ENCODE assay signal across 10 cellular contexts in the genomic region with DNA sequence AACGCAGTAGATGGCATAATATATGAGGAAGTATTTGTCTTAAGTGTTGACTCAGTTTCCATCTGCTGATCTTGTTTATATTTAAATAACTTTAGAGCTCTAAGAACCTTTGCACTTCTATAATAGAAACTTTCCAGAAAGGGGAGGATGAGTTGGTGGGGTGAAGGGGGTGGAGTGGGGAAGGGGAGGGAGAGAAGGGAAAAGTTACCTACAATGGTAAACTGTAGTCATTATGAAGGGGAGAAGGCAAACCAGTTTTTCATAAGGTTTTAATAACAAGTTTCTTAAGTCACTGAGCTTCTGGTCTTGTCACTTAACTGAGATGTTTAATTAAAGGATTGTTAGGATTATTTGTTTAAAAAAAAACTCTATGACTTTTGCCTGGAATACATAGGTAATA. TPM values are rescaled to one million over a fixed set of nuclear protein-coding genes. Genes with fewer than 3 reads are reported as not detected.
DNase-seq lines count a peak whose midpoint lies in the region; ATAC-seq, FAIRE-seq and TF ChIP-seq lines count a peak whose summit lies in the region.
"Had no signal": no experiment of that assay in that cellular context is flagged by ENCODE, and none has a peak within 500 bp of the region (broad histone marks: within the 10 kb centered on the region; RNA-seq: fewer than 3 reads in every experiment).

No MANE protein-coding gene starts in this region.

- H3K4me1 Mint-ChIP-seq in T-helper 1 cell treated with Interleukin-12 subunit alpha and Interleukin-12 subunit beta and Interleukin-4 antibody, amounts not matched to agents 30 μg/mL and 1 μg/mL, for 36 hours (ENCODE audit: low read depth) = peaks cover 37% of the 10 kb centered on the region
- H3K4me1 Mint-ChIP-seq in activated CD4-positive, alpha-beta memory T cell treated with anti-CD3 and anti-CD28 coated beads, Interleukin-2, amount 10 ng/mL, durations not matched to agents 7 days and 5 days = peaks cover 25% of the 10 kb centered on the region
- H3K4me1 Mint-ChIP-seq in endodermal cell = no peaks in the 10 kb centered on the region

- H3K27me3 ChIP-seq in keratinocyte (ENCODE audit: control insufficient read depth, extremely low read depth, insufficient read depth, low read length) = no peaks in the 10 kb centered on the region
- H3K27me3 ChIP-seq in thoracic aorta (replicated peaks; ENCODE audit: insufficient read depth) = no peaks in the 10 kb centered on the region
- no peaks in the 10 kb centered on the region for H3K27me3 ChIP-seq in endodermal cell (ENCODE audit: control insufficient read depth, insufficient read depth, low read length, poor library complexity, severe bottlenecking)

- no peaks in the 10 kb centered on the region for H4K20me1 ChIP-seq in keratinocyte (ENCODE audit: control insufficient read depth, extremely low read depth, insufficient read depth, low read length)

- H3K9ac ChIP-seq in keratinocyte (ENCODE audit: control insufficient read depth, extremely low read depth, insufficient read depth, low read length) = peak overlapping the region; percentile 74
- no peak overlapping the region for H3K9ac ChIP-seq in endodermal cell (ENCODE audit: extremely low read depth, low read length, poor library complexity, severe bottlenecking)

- H3K27ac ChIP-seq in keratinocyte (ENCODE audit: control insufficient read depth, insufficient read depth, low read length) = peak overlapping the region; percentile 76
- peak overlapping the region; percentile 75 to 78 for H3K27ac ChIP-seq in thoracic aorta
- H3K27ac ChIP-seq in endodermal cell (ENCODE audit: low read depth, low read length) = no peak overlapping the region
- H3K27ac ChIP-seq: C4-2B had no signal

- H3K79me2 ChIP-seq in keratinocyte (ENCODE audit: control insufficient read depth, insufficient read depth, low read length) = no peaks in the 10 kb centered on the region

- 75% methylated on average over 1 of the region's 1 CpG; no CpG with 5 or more reads in 1 of the 2 experiments for WGBS in endodermal cell (ENCODE audit: insufficient coverage in 1 of 2, insufficient read length in 1 of 2), 2 experiments

- H3K4me1 ChIP-seq in keratinocyte (ENCODE audit: control insufficient read depth, extremely low read depth, insufficient read depth, low read length) (peaks cover 10% of the 10 kb centered on the region), thoracic aorta (ENCODE audit: control insufficient read depth in 1 of 2, low read depth in 2 of 2) (peaks cover 16 to 21% of the 10 kb centered on the region in 2 donors), endodermal cell (ENCODE audit: control insufficient read depth, insufficient read depth, low read length) (no peaks in the 10 kb centered on the region)

- peaks cover 5% of the 10 kb centered on the region for H3K9me3 Mint-ChIP-seq in T-helper 1 cell treated with Interleukin-12 subunit alpha and Interleukin-12 subunit beta and Interleukin-4 antibody, amounts not matched to agents 30 μg/mL and 1 μg/mL, for 36 hours
- H3K9me3 Mint-ChIP-seq in activated CD4-positive, alpha-beta memory T cell treated with anti-CD3 and anti-CD28 coated beads, Interleukin-2, amount 10 ng/mL, durations not matched to agents 7 days and 5 days = no peaks in the 10 kb centered on the region
- no peaks in the 10 kb centered on the region for H3K9me3 Mint-ChIP-seq in endodermal cell

- H3K27ac Mint-ChIP-seq in T-helper 1 cell treated with Interleukin-12 subunit alpha and Interleukin-12 subunit beta and Interleukin-4 antibody, amounts not matched to agents 30 μg/mL and 1 μg/mL, for 36 hours = peak overlapping the region; percentile 91
- peak overlapping the region; percentile 68 for H3K27ac Mint-ChIP-seq in activated CD4-positive, alpha-beta memory T cell treated with anti-CD3 and anti-CD28 coated beads, Interleukin-2, amount 10 ng/mL, durations not matched to agents 7 days and 5 days
- H3K27ac Mint-ChIP-seq in endodermal cell = no peak overlapping the region

- POLR2A ChIA-PET in activated CD4-positive, alpha-beta memory T cell treated with anti-CD3 and anti-CD28 coated beads, Interleukin-2, amount 10 ng/mL, durations not matched to agents 7 days and 5 days (lab: Charles Lee) = interaction anchor here (0.8 to 2.2 kb wide), 2 partner anchors 11 to 13 kb away, joined by 3 to 26 read pairs; a partner anchor contains a TSS

- peak overlapping the region; percentile 68 for H3K4me2 ChIP-seq in keratinocyte (ENCODE audit: control insufficient read depth, extremely low read depth, insufficient read depth, low read depth, low read length)

- H3K4me3 ChIP-seq in keratinocyte (ENCODE audit: control insufficient read depth in 2 of 3, extremely low read depth in 1 of 3, insufficient read depth in 2 of 3, low read depth in 1 of 3, low read length in 3 of 3) (peak overlapping the region; percentile 41 to 84 (median 76)), thoracic aorta (peak overlapping the region; percentile 73), endodermal cell (ENCODE audit: low read length) (no peak overlapping the region)

- no peak for ATAC-seq in thoracic aorta (ENCODE audit: insufficient number of reproducible peaks, low FRiP score, low read depth)

- peak overlapping the region; percentile 95 for H2AFZ ChIP-seq in keratinocyte (ENCODE audit: control insufficient read depth, low read length)

- H3K36me3 ChIP-seq in keratinocyte (ENCODE audit: control insufficient read depth in 2 of 2, extremely low read depth in 1 of 2, insufficient read depth in 2 of 2, low read length in 2 of 2) (peaks cover 0 to under 1% of the 10 kb centered on the region in 2 experiments), thoracic aorta (peaks cover 4% of the 10 kb centered on the region), endodermal cell (ENCODE audit: control insufficient read depth, insufficient read depth, low read length) (no peaks in the 10 kb centered on the region)

- FAIRE-seq in keratinocyte (lab: Jason Lieb, UNC) = no peak

- no peaks in the 10 kb centered on the region for H3K27me3 Mint-ChIP-seq in T-helper 1 cell treated with Interleukin-12 subunit alpha and Interleukin-12 subunit beta and Interleukin-4 antibody, amounts not matched to agents 30 μg/mL and 1 μg/mL, for 36 hours (ENCODE audit: low read depth)
- no peaks in the 10 kb centered on the region for H3K27me3 Mint-ChIP-seq in activated CD4-positive, alpha-beta memory T cell treated with anti-CD3 and anti-CD28 coated beads, Interleukin-2, amount 10 ng/mL, durations not matched to agents 7 days and 5 days
- H3K27me3 Mint-ChIP-seq in endodermal cell (ENCODE audit: insufficient read depth) = peaks cover 7% of the 10 kb centered on the region

- H3K4me3 Mint-ChIP-seq in T-helper 1 cell treated with Interleukin-12 subunit alpha and Interleukin-12 subunit beta and Interleukin-4 antibody, amounts not matched to agents 30 μg/mL and 1 μg/mL, for 36 hours = peak overlapping the region; percentile 89
- H3K4me3 Mint-ChIP-seq in activated CD4-positive, alpha-beta memory T cell treated with anti-CD3 and anti-CD28 coated beads, Interleukin-2, amount 10 ng/mL, durations not matched to agents 7 days and 5 days = peak overlapping the region; percentile 74
- no peak overlapping the region for H3K4me3 Mint-ChIP-seq in endodermal cell

- dilution Hi-C loops in keratinocyte (cut with MboI; ENCODE audit: extremely low pct_ligation_motif_present, low sequenced_read_pairs) = no loop called here

- no peaks in the 10 kb centered on the region for H3K9me1 ChIP-seq in keratinocyte (ENCODE audit: control insufficient read depth, extremely low read depth, insufficient read depth, low read length)

- DNase-seq in T-helper 1 cell (no peak), keratinocyte (ENCODE audit: low read depth, low spot score) (no peak), thoracic aorta (ENCODE audit: low spot score) (no peak), T-helper 9 cell (no peak), NCI-H1105 treated with DMSO at 0.1 percent for 48 hours (lab: John Stamatoyannopoulos, UW) (no peak), endodermal cell (no peak)
- no peak for DNase-seq in activated CD4-positive, alpha-beta memory T cell treated with anti-CD3 and anti-CD28 coated beads, Interleukin-2, amount 10 ng/mL, durations not matched to agents 7 days and 5 days
- DNase-seq: NCI-H1694 had no signal

- no peak for TF ChIP-seq CTCF in keratinocyte (optimal IDR thresholded peaks at IDR 0.05 in 1 of 3, IDR thresholded peaks at IDR 0.05 in 1 of 3, conservative IDR thresholded peaks at IDR 0.05 in 1 of 3; ENCODE audit: extremely low read depth in 1 of 3, insufficient read depth in 2 of 3, low read length in 3 of 3)
- TF ChIP-seq CTCF in thoracic aorta (IDR thresholded peaks at IDR 0.05) = no peak
- no peak for TF ChIP-seq CTCF in endodermal cell (conservative IDR thresholded peaks at IDR 0.05)

- CTCF ChIA-PET in activated CD4-positive, alpha-beta memory T cell treated with anti-CD3 and anti-CD28 coated beads, Interleukin-2, amount 10 ng/mL, durations not matched to agents 7 days and 5 days (lab: Charles Lee) = interaction anchor here (1.0 to 1.5 kb wide), 2 partner anchors 24 to 25 kb away, joined by 3 to 4 read pairs; no protein-coding TSS in a partner anchor

- no peaks in the 10 kb centered on the region for H3K9me3 ChIP-seq in keratinocyte (ENCODE audit: control insufficient read depth, low read depth, low read length)
- no peaks in the 10 kb centered on the region for H3K9me3 ChIP-seq in thoracic aorta
- no peaks in the 10 kb centered on the region for H3K9me3 ChIP-seq in endodermal cell (ENCODE audit: control insufficient read depth, low read length)

- peaks cover 14% of the 10 kb centered on the region for H3K36me3 Mint-ChIP-seq in T-helper 1 cell treated with Interleukin-12 subunit alpha and Interleukin-12 subunit beta and Interleukin-4 antibody, amounts not matched to agents 30 μg/mL and 1 μg/mL, for 36 hours (ENCODE audit: low read depth)
- no peaks in the 10 kb centered on the region for H3K36me3 Mint-ChIP-seq in activated CD4-positive, alpha-beta memory T cell treated with anti-CD3 and anti-CD28 coated beads, Interleukin-2, amount 10 ng/mL, durations not matched to agents 7 days and 5 days (ENCODE audit: low read depth)
- H3K36me3 Mint-ChIP-seq in endodermal cell (ENCODE audit: low read depth) = no peaks in the 10 kb centered on the region

RNA-seq across cellular contexts. Expression of a gene that starts 0.3 kb away (rescaled TPM):
- 10 to 100 TPM; 11.4 to 12.3 TPM for total RNA-seq in activated CD4-positive, alpha-beta memory T cell treated with anti-CD3 and anti-CD28 coated beads, Interleukin-2, amount 10 ng/mL, durations not matched to agents 7 days and 5 days
- polyA plus RNA-seq in keratinocyte = 4.2 to 5.8 TPM (median 5.5 TPM) in 3 replicates
- polyA plus RNA-seq in keratinocyte (2011; ENCODE audit: low read depth) = 8.0 TPM
- 2.1 and 3.0 TPM in 2 replicates for polyA plus RNA-seq in keratinocyte (2011; cell fraction: cytosol; rRNA removed)
- 10.2 and 10.4 TPM in 2 replicates for polyA plus RNA-seq in keratinocyte (2011; cell fraction: nucleus; rRNA removed)
- 3.6 and 6.9 TPM in 2 replicates for polyA plus RNA-seq in keratinocyte (2012; ENCODE audit: low replicate concordance)
- 3.3 to 14.4 TPM (median 6.7 TPM) in 3 replicates for polyA minus RNA-seq in keratinocyte
- polyA minus RNA-seq in keratinocyte (2011; cell fraction: cytosol; rRNA and poly(A)+ RNA removed) = 2.7 TPM
- 14.0 and 32.9 TPM in 2 replicates for polyA minus RNA-seq in keratinocyte (2011; cell fraction: nucleus; rRNA and poly(A)+ RNA removed)
- total RNA-seq in thoracic aorta (10 to 100 TPM; 20.0 to 63.4 TPM), endodermal cell (under 1 TPM; 0.24 to 0.44 TPM)
- 0.96 TPM for polyA plus RNA-seq in endodermal cell (2013, experiment 1 of 2)
- polyA plus RNA-seq in endodermal cell (2013, experiment 2 of 2) = 1.1 TPM

RNA-seq across cellular contexts. Expression of a gene that starts 11.8 kb away (rescaled TPM):
- 10 to 100 TPM; 29.9 to 33.4 TPM for total RNA-seq in activated CD4-positive, alpha-beta memory T cell treated with anti-CD3 and anti-CD28 coated beads, Interleukin-2, amount 10 ng/mL, durations not matched to agents 7 days and 5 days
- 2.4 to 6.7 TPM (median 4.6 TPM) in 3 replicates for polyA plus RNA-seq in keratinocyte
- 2.7 TPM for polyA plus RNA-seq in keratinocyte (2011; ENCODE audit: low read depth)
- polyA plus RNA-seq in keratinocyte (2011; cell fraction: cytosol; rRNA removed) = 1.9 and 3.9 TPM in 2 replicates
- 1.2 and 1.5 TPM in 2 replicates for polyA plus RNA-seq in keratinocyte (2011; cell fraction: nucleus; rRNA removed)
- polyA plus RNA-seq in keratinocyte (2012; ENCODE audit: low replicate concordance) = 2.7 and 4.3 TPM in 2 replicates
- 0.46 to 2.0 TPM (median 0.79 TPM) in 3 replicates for polyA minus RNA-seq in keratinocyte
- polyA minus RNA-seq in keratinocyte (2011; cell fraction: cytosol; rRNA and poly(A)+ RNA removed) = 1.9 TPM
- polyA minus RNA-seq in keratinocyte (2011; cell fraction: nucleus; rRNA and poly(A)+ RNA removed) = 0.53 and 1.2 TPM in 2 replicates
- 10 to 100 TPM in 1 of 2 donors, 1 to 10 TPM in 1; 6.1 to 13.3 TPM for total RNA-seq in thoracic aorta
- total RNA-seq in endodermal cell = 1 to 10 TPM; 4.2 to 6.2 TPM
- 7.9 TPM for polyA plus RNA-seq in endodermal cell (2013, experiment 1 of 2)
- polyA plus RNA-seq in endodermal cell (2013, experiment 2 of 2) = 6.5 TPM

Comparison
In these comparisons a context has a peak if more than half of its experiments do, and no peak if none do; other contexts are left out.
1. RNA of a gene that starts 0.3 kb away (total RNA-seq): 20.0 to 63.4 TPM in thoracic aorta and 11.4 to 12.3 TPM in activated CD4-positive, alpha-beta memory T cell treated with anti-CD3 and anti-CD28 coated beads, Interleukin-2, amount 10 ng/mL, durations not matched to agents 7 days and 5 days; 0.24 to 0.44 TPM in endodermal cell; every median in the first group is over 4 times any median in the second.